15 cellular contexts compared by ENCODE assay signal in genomic region chr6:39203804-39204495, GRCh38. TPM values are rescaled to one million over a fixed set of nuclear protein-coding genes. Genes with fewer than 3 reads are reported as not detected.
DNase-seq lines count a peak whose midpoint lies in the region; ATAC-seq, FAIRE-seq and TF ChIP-seq lines count a peak whose summit lies in the region.
"Had no signal": no experiment of that assay in that cellular context is flagged by ENCODE, and none has a peak within 500 bp of the region (broad histone marks: within the 10 kb centered on the region; RNA-seq: fewer than 3 reads in every experiment).

No MANE protein-coding gene starts in this region.

- WGBS in small intestine, 3 donors, result 24 to 63% (median 32%) methylated on average over 12 of the region's 12 CpGs

- H3K36me3 ChIP-seq in PC-9 (ENCODE audit: low read depth) (no peaks in the 10 kb centered on the region), small intestine (ENCODE audit: control insufficient read depth in 2 of 2, insufficient read depth in 2 of 2, low read length in 2 of 2) (peaks cover 0 to 2% of the 10 kb centered on the region in 2 donors)

- no peaks in the 10 kb centered on the region for H4K20me1 ChIP-seq in PC-9 (ENCODE audit: insufficient read depth)

- intact Hi-C loops in PC-9 (cut with micrococcal nuclease; ENCODE audit: unreplicated experiment), result loop anchor here (1.0 to 5.0 kb wide), 5 partner anchors 11 to 1868 kb away; partner anchors contain the start of genes NFYA and OARD1

- H3K27me3 ChIP-seq in PC-9 (ENCODE audit: insufficient read depth, low read depth) (no peaks in the 10 kb centered on the region), small intestine (ENCODE audit: control insufficient read depth in 2 of 2, insufficient read depth in 2 of 2, low read length in 2 of 2) (no peaks in the 10 kb centered on the region)

- CTCF ChIA-PET in PC-9 (lab: Charles Lee), result interaction anchor here (0.5 to 1.5 kb wide), 5 partner anchors 18 to 1355 kb away, joined by 3 to 20 read pairs (median 4); partner anchors contain the start of gene KCNK5

- H3K9me2 ChIP-seq in PC-9 (ENCODE audit: insufficient read depth), result no peaks in the 10 kb centered on the region

- no peaks in the 10 kb centered on the region for H3K9me3 ChIP-seq in PC-9 (ENCODE audit: insufficient read depth, low read depth)
- no peaks in the 10 kb centered on the region for H3K9me3 ChIP-seq in small intestine (ENCODE audit: control insufficient read depth, low read depth)

- peak overlapping the region; percentile 75 for H3K4me2 ChIP-seq in PC-9

- no peak for ATAC-seq in GM21515 (IDR thresholded peaks at IDR 0.05; ENCODE audit: unreplicated experiment)

- H3F3A ChIP-seq in PC-9 (ENCODE audit: insufficient read depth, low read depth), result peaks cover 46% of the 10 kb centered on the region

- POLR2A ChIA-PET in PC-9 (lab: Charles Lee; ENCODE audit: unreplicated experiment), result interaction anchor here (0.5 to 1.0 kb wide), 4 partner anchors 12 to 1943 kb away, joined by 3 to 5 read pairs (median 4); no protein-coding TSS in a partner anchor

- H2AFZ ChIP-seq in PC-9, result no peak overlapping the region

- BruUV-seq in PC-9 (replicated peaks; lab: Mats Ljungman, UMichigan), result TSS peak; percentile 88

- H3K27ac ChIP-seq in PC-9 (peak overlapping the region; percentile 95), small intestine (ENCODE audit: low read depth in 1 of 2, low read length in 1 of 2) (peak overlapping the region; percentile 88 to 90)
- H3K27ac ChIP-seq: SK-N-MC had no signal

- peaks cover 89% of the 10 kb centered on the region for H3K79me2 ChIP-seq in PC-9 (ENCODE audit: low read depth)

- H3K4me3 ChIP-seq in PC-9 (peak overlapping the region; percentile 16; the same call in 1 of the 2 replicates), small intestine (ENCODE audit: low read depth in 1 of 2, low read length in 2 of 2) (no peak overlapping the region)
- H3K4me3 ChIP-seq: SK-N-MC had no signal

- FAIRE-seq in small intestine (lab: Jason Lieb, UNC), result no peak

- peaks cover 96% of the 10 kb centered on the region for H3K4me1 ChIP-seq in PC-9 (replicated peaks; ENCODE audit: insufficient read depth)
- peaks cover 8 to 38% of the 10 kb centered on the region in 2 donors for H3K4me1 ChIP-seq in small intestine (ENCODE audit: control insufficient read depth in 2 of 2, insufficient read depth in 1 of 2, low read depth in 1 of 2, low read length in 1 of 2)

- peak; percentile 50 for DNase-seq in NCI-H2029 (lab: John Stamatoyannopoulos, UW)
- DNase-seq in NCI-H2029 treated with DMSO at 0.1 percent for 48 hours (lab: John Stamatoyannopoulos, UW), result no peak
- DNase-seq in PC-9, result peak; percentile 97 to 98
- peak; percentile 39 for DNase-seq in kidney glomerular epithelial cell (lab: John Stamatoyannopoulos, UW)
- peak; percentile 99 for DNase-seq in small intestine
- no peak for DNase-seq in NCI-H187 treated with DMSO at 0.1 percent for 48 hours (lab: John Stamatoyannopoulos, UW)
- DNase-seq in NCI-H1436 treated with DMSO at 0.1 percent for 48 hours (lab: John Stamatoyannopoulos, UW), result no peak
- DNase-seq: activated CD4-positive, alpha-beta memory T cell treated with anti-CD3 and anti-CD28 coated beads, Interleukin-2, amount 10 ng/mL, durations not matched to agents 7 days and 5 days; activated naive CD8-positive, alpha-beta T cell treated with anti-CD3 and anti-CD28 coated beads, Interleukin-2, amount 10 ng/mL, durations not matched to agents 7 days and 5 days; DMS 273 treated with DMSO at 0.1 percent for 48 hours; hippocampal formation; NCI-H2171 had no signal

- no peak for TF ChIP-seq CTCF in PC-9 (conservative IDR thresholded peaks at IDR 0.05)

RNA-seq across cellular contexts. Expression of gene KCNK5, which starts 25.3 kb away (rescaled TPM):
- total RNA-seq in PC-9 (2021), result 11.9 and 14.3 TPM in 2 replicates
- polyA plus RNA-seq in small intestine, result 10 to 100 TPM; 39.6 to 44.1 (median 43.0) TPM
- total RNA-seq: A673 had no signal

Comparison
In these comparisons a context has a peak if more than half of its experiments do, and no peak if none do; other contexts are left out.
1. DNase-seq: peak in NCI-H2029 (single experiment), PC-9 (2 of 2), kidney glomerular epithelial cell (single experiment) and small intestine (single experiment); none in NCI-H2029 treated with DMSO at 0.1 percent for 48 hours (single experiment), NCI-H187 treated with DMSO at 0.1 percent for 48 hours (single experiment) and NCI-H1436 treated with DMSO at 0.1 percent for 48 hours (single experiment).